ENCODE assay signal across 27 cellular contexts in the genomic region with DNA sequence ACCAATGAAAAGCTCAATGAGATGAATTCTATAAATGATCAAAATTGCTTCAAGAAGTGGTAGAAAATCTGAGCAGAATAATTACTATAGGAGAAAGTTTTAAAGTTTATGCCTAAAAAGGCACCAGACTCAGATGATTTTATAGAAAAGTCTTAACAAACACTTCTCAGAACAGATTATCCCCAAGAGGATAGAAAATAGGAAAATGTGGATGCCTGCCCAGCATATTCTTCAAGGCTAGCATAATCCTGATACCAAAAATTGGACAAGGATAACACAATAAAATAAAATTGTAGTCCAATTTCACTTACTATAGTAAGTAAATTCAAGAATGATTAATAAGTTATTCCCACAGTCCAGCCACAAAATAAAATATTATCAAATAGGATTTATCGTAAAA.
"Had no signal": no experiment of that assay in that cellular context is flagged by ENCODE, and none has a peak within 500 bp of the region (broad histone marks: within the 10 kb centered on the region; RNA-seq: fewer than 3 reads in every experiment).

No MANE protein-coding gene starts in this region.

- ATAC-seq: activated CD8-positive, alpha-beta T cell treated with anti-CD3 and anti-CD28 coated beads for 36 hours; activated naive CD8-positive, alpha-beta T cell treated with anti-CD3 and anti-CD28 coated beads, Interleukin-2, amount 50 U/mL, for 24 hours; activated T-cell treated with anti-CD3 and anti-CD28 coated beads, Interleukin-2, amount 50 U/mL, for 4 hours; activated T-helper 17 cell treated with anti-CD3 and anti-CD28 coated beads, Interleukin-2, amount 50 U/mL, for 72 hours; body of pancreas; effector memory CD8-positive, alpha-beta T cell; gastroesophageal sphincter had no signal

- H3K27me3 ChIP-seq: adrenal gland, body of pancreas, esophagus muscularis mucosa, gastroesophageal sphincter had no signal

- H3K36me3 ChIP-seq: adrenal gland, esophagus muscularis mucosa, gastroesophageal sphincter had no signal

- FAIRE-seq: colon had no signal

- DNase-seq: activated CD4-positive, alpha-beta T cell treated with anti-CD3 and anti-CD28 coated beads for 48 hours; activated CD4-positive, alpha-beta T cell treated with anti-CD3 and anti-CD28 coated beads, Interleukin-2, amount 50 U/mL, for 1 hour; activated CD4-positive, alpha-beta T cell treated with anti-CD3 and anti-CD28 coated beads, Interleukin-2, amount 50 U/mL, for 48 hours; activated CD8-positive, alpha-beta memory T cell treated with anti-CD3 and anti-CD28 coated beads for 24 hours; activated CD8-positive, alpha-beta T cell treated with anti-CD3 and anti-CD28 coated beads for 36 hours; activated effector memory CD4-positive, alpha-beta T cell treated with Interleukin-2 at 50 U/mL for 16 hours; activated gamma-delta T cell treated with Interleukin-2 at 50 U/mL for 16 hours; activated naive CD4-positive, alpha-beta T cell treated with anti-CD3 and anti-CD28 coated beads for 36 hours; activated naive CD8-positive, alpha-beta T cell treated with anti-CD3 and anti-CD28 coated beads for 36 hours; activated naive CD8-positive, alpha-beta T cell treated with anti-CD3 and anti-CD28 coated beads, Interleukin-2, amount 50 U/mL, for 24 hours; activated T-cell treated with anti-CD3 and anti-CD28 coated beads, Interleukin-2, amount 50 U/mL, for 4 hours; adrenal gland; amygdala; aorta; body of pancreas; caudate nucleus; cortex of kidney; dermis blood vessel endothelial cell; effector CD4-positive, alpha-beta T cell; effector memory CD8-positive, alpha-beta T cell; erythroblast; foreskin melanocyte; T-helper 2 cell had no signal

- H3K27ac ChIP-seq: adrenal gland, body of pancreas, esophagus muscularis mucosa, gastroesophageal sphincter had no signal

- H3K4me1 ChIP-seq: adrenal gland, body of pancreas, esophagus muscularis mucosa, gastroesophageal sphincter had no signal

- H3K9me3 ChIP-seq: adrenal gland, body of pancreas, esophagus muscularis mucosa, gastroesophageal sphincter had no signal

- H3K4me3 ChIP-seq: adrenal gland, body of pancreas, esophagus muscularis mucosa, gastroesophageal sphincter had no signal
